25 cellular contexts compared by ENCODE assay signal in genomic region chr7:157801109-157801508, GRCh38.
DNase-seq lines count a peak whose midpoint lies in the region; ATAC-seq, FAIRE-seq and TF ChIP-seq lines count a peak whose summit lies in the region.
"Had no signal": no experiment of that assay in that cellular context is flagged by ENCODE, and none has a peak within 500 bp of the region (broad histone marks: within the 10 kb centered on the region; RNA-seq: fewer than 3 reads in every experiment).

No MANE protein-coding gene starts in this region.

- H3K27ac ChIP-seq in heart right ventricle (no peak overlapping the region), kidney (ENCODE audit: low read depth in 2 of 2, low read length in 2 of 2) (no peak overlapping the region), neuronal stem cell (replicated peaks; ENCODE audit: low read length) (no peak overlapping the region), upper lobe of right lung (no peak overlapping the region), esophagus muscularis mucosa (replicated peaks in 1 of 4) (no peak overlapping the region)
- H3K27ac ChIP-seq: 22Rv1, BLaER1, C4-2B, GM23248 had no signal

- no peak overlapping the region for H3K4me2 ChIP-seq in neuronal stem cell (ENCODE audit: insufficient read depth, low read length, poor library complexity, severe bottlenecking)
- H3K4me2 ChIP-seq: BLaER1 had no signal

- peaks cover 0 to 4% (median 0%) of the 10 kb centered on the region in 7 donors for H3K27me3 ChIP-seq in heart right ventricle
- H3K27me3 ChIP-seq in neuronal stem cell (ENCODE audit: control insufficient read depth in 3 of 3, insufficient read depth in 3 of 3, low read depth in 1 of 3, low read length in 3 of 3): peaks cover 0 to 2% (median 0%) of the 10 kb centered on the region in 3 experiments
- H3K27me3 ChIP-seq in upper lobe of right lung: no peaks in the 10 kb centered on the region
- peaks cover 0 to under 1% (median 0%) of the 10 kb centered on the region in 4 donors for H3K27me3 ChIP-seq in esophagus muscularis mucosa
- H3K27me3 ChIP-seq: BLaER1 had no signal

- H3K18ac ChIP-seq in neuronal stem cell (ENCODE audit: low read length): no peak overlapping the region

- peaks cover 3% of the 10 kb centered on the region for H3K27me3 Mint-ChIP-seq in activated T-cell treated with anti-CD3 and anti-CD28 coated beads, Interleukin-2, amount 50 U/mL, for 24 hours
- H3K27me3 Mint-ChIP-seq: B cell had no signal

- no peak overlapping the region for H3K4me3 Mint-ChIP-seq in activated T-cell treated with anti-CD3 and anti-CD28 coated beads, Interleukin-2, amount 50 U/mL, for 24 hours
- H3K4me3 Mint-ChIP-seq: B cell; CD4-positive, CD25-positive, alpha-beta regulatory T cell; CD8-positive, alpha-beta T cell had no signal

- 94% methylated on average over 21 of the region's 21 CpGs for WGBS in heart right ventricle, 2 donors
- WGBS in neuronal stem cell (ENCODE audit: extremely low coverage in 2 of 2, insufficient read length in 2 of 2, insufficient replicate concordance in 1 of 2), 2 donors: no CpG with 5 or more reads among the region's 21 CpGs
- WGBS in esophagus muscularis mucosa: 69% methylated on average over 20 of the region's 21 CpGs

- no peak overlapping the region for H2AK5ac ChIP-seq in neuronal stem cell (ENCODE audit: low read depth, low read length)

- H2BK15ac ChIP-seq in neuronal stem cell (ENCODE audit: low read length): no peak overlapping the region

- no peaks in the 10 kb centered on the region for H3K79me1 ChIP-seq in neuronal stem cell (ENCODE audit: low read depth, low read length)

- FAIRE-seq in kidney (lab: Jason Lieb, UNC): no peak
- FAIRE-seq: A204.1, G401.6, GM12892, GM19239, H1 had no signal

- TF ChIP-seq CTCF in heart right ventricle (IDR thresholded peaks at IDR 0.05) (no peak), kidney (IDR thresholded peaks at IDR 0.05; ENCODE audit: borderline replicate concordance, extremely low read depth, insufficient read depth) (no peak), upper lobe of right lung (IDR thresholded peaks at IDR 0.05) (no peak), esophagus muscularis mucosa (IDR thresholded peaks at IDR 0.05) (no peak)

- H4K8ac ChIP-seq in neuronal stem cell (ENCODE audit: low read depth, low read length): no peak overlapping the region

- H3K9ac ChIP-seq in kidney (ENCODE audit: low read length in 2 of 2): no peak overlapping the region
- peak overlapping the region; percentile 39 for H3K9ac ChIP-seq in neuronal stem cell (ENCODE audit: low read depth, low read length, poor library complexity)
- H3K9ac ChIP-seq: BLaER1, GM23248 had no signal

- no peak overlapping the region for H2BK12ac ChIP-seq in neuronal stem cell (ENCODE audit: low read length)

- no peak overlapping the region for H3K4ac ChIP-seq in neuronal stem cell (ENCODE audit: low read length)

- H3K4me1 ChIP-seq in heart right ventricle (no peaks in the 10 kb centered on the region), kidney (ENCODE audit: control insufficient read depth in 1 of 2, insufficient read depth in 1 of 2, low read depth in 1 of 2, low read length in 2 of 2) (no peaks in the 10 kb centered on the region), neuronal stem cell (ENCODE audit: control insufficient read depth in 2 of 2, insufficient read depth in 1 of 2, low read depth in 1 of 2, low read length in 2 of 2) (peaks cover 11 to 18% of the 10 kb centered on the region in 2 donors), upper lobe of right lung (no peaks in the 10 kb centered on the region), esophagus muscularis mucosa (no peaks in the 10 kb centered on the region)
- H3K4me1 ChIP-seq: BLaER1, Caco-2 had no signal

- H4K91ac ChIP-seq in neuronal stem cell (ENCODE audit: low read depth, low read length, poor library complexity): no peak overlapping the region

- no peaks in the 10 kb centered on the region for H3K9me3 Mint-ChIP-seq in activated T-cell treated with anti-CD3 and anti-CD28 coated beads, Interleukin-2, amount 50 U/mL, for 24 hours
- H3K9me3 Mint-ChIP-seq: CD4-positive, CD25-positive, alpha-beta regulatory T cell; CD8-positive, alpha-beta T cell had no signal

- H2AFZ ChIP-seq in neuronal stem cell (ENCODE audit: low read length): no peak overlapping the region
- H2AFZ ChIP-seq: GM23248 had no signal

- H3K27ac Mint-ChIP-seq in activated T-cell treated with anti-CD3 and anti-CD28 coated beads, Interleukin-2, amount 50 U/mL, for 24 hours: no peak overlapping the region
- H3K27ac Mint-ChIP-seq: B cell; CD4-positive, CD25-positive, alpha-beta regulatory T cell; CD8-positive, alpha-beta T cell had no signal

- no peak for TF ChIP-seq POLR2A in esophagus muscularis mucosa (IDR thresholded peaks at IDR 0.05; ENCODE audit: low read depth)

- ATAC-seq in Right ventricle myocardium inferior (no peak), heart right ventricle (no peak), upper lobe of right lung (no peak), HG02852 (IDR thresholded peaks at IDR 0.05; ENCODE audit: unreplicated experiment) (no peak)
- ATAC-seq: CD8-positive, alpha-beta T cell; HCT116 had no signal

- H3K4me3 ChIP-seq in heart right ventricle (no peak overlapping the region), kidney (ENCODE audit: low read length in 2 of 2) (no peak overlapping the region), neuronal stem cell (ENCODE audit: low read length in 2 of 2) (no peak overlapping the region), upper lobe of right lung (no peak overlapping the region), esophagus muscularis mucosa (no peak overlapping the region)
- H3K4me3 ChIP-seq: BLaER1, GM23248 had no signal

- no peak overlapping the region for H2BK120ac ChIP-seq in neuronal stem cell (ENCODE audit: low read depth, low read length)

- no peak overlapping the region for H3K23ac ChIP-seq in neuronal stem cell (ENCODE audit: low read depth, low read length, poor library complexity)

- no peak overlapping the region for H2BK5ac ChIP-seq in neuronal stem cell (ENCODE audit: low read length)

- H3K36me3 ChIP-seq in heart right ventricle (no peaks in the 10 kb centered on the region), kidney (ENCODE audit: control insufficient read depth in 1 of 2, insufficient read depth in 2 of 2, low read length in 2 of 2) (no peaks in the 10 kb centered on the region), neuronal stem cell (replicated peaks in 1 of 2; ENCODE audit: control insufficient read depth in 2 of 2, insufficient read depth in 2 of 2, low read length in 2 of 2) (no peaks in the 10 kb centered on the region), upper lobe of right lung (no peaks in the 10 kb centered on the region), esophagus muscularis mucosa (no peaks in the 10 kb centered on the region)
- H3K36me3 ChIP-seq: BLaER1 had no signal

- DNase-seq in Right ventricle myocardium inferior (ENCODE audit: missing footprints): peak; percentile 32
- no peak for DNase-seq in heart right ventricle
- DNase-seq in kidney: peak; percentile 30
- no peak for DNase-seq in neuronal stem cell (ENCODE audit: low spot score)
- peak; percentile 29 for DNase-seq in upper lobe of right lung
- DNase-seq in esophagus muscularis mucosa (ENCODE audit: extremely low spot score): no peak
- DNase-seq in activated T-cell treated with anti-CD3 and anti-CD28 coated beads, Interleukin-2, amount 50 U/mL, for 24 hours: no peak
- DNase-seq: Caco-2; CD4-positive, CD25-positive, alpha-beta regulatory T cell; CD8-positive, alpha-beta T cell; DMS153; DND-41; GM23248; H7 had no signal

- H3K4me1 Mint-ChIP-seq in activated T-cell treated with anti-CD3 and anti-CD28 coated beads, Interleukin-2, amount 50 U/mL, for 24 hours (ENCODE audit: low read depth): no peaks in the 10 kb centered on the region
- H3K4me1 Mint-ChIP-seq: B cell; CD4-positive, CD25-positive, alpha-beta regulatory T cell had no signal

- no peaks in the 10 kb centered on the region for H3K36me3 Mint-ChIP-seq in activated T-cell treated with anti-CD3 and anti-CD28 coated beads, Interleukin-2, amount 50 U/mL, for 24 hours (ENCODE audit: low read depth)
- H3K36me3 Mint-ChIP-seq: CD4-positive, CD25-positive, alpha-beta regulatory T cell; CD8-positive, alpha-beta T cell had no signal

- no peak overlapping the region for H3K14ac ChIP-seq in neuronal stem cell (ENCODE audit: low read length)

- intact Hi-C loops in Right ventricle myocardium inferior (cut with DNase I) (no loop called here), heart right ventricle (cut with DNase I) (loop anchor here in 1 of 10 donors (1.0 kb wide), 1 partner anchor 43 kb away; no protein-coding TSS in a partner anchor), kidney (cut with DNase I) (no loop called here), upper lobe of right lung (cut with DNase I) (no loop called here), esophagus muscularis mucosa (cut with DNase I) (no loop called here)

- no peak for TF ChIP-seq EP300 in esophagus muscularis mucosa (IDR thresholded peaks at IDR 0.05)

- H3K9me3 ChIP-seq in heart right ventricle (peaks cover 0 to 14% (median 0%) of the 10 kb centered on the region in 11 donors), kidney (ENCODE audit: control insufficient read depth in 1 of 2, low read length in 2 of 2) (peaks cover 0 to 2% of the 10 kb centered on the region in 2 donors), neuronal stem cell (replicated peaks in 1 of 2; ENCODE audit: control insufficient read depth in 2 of 2, insufficient read depth in 1 of 2, low read depth in 1 of 2, low read length in 2 of 2) (peaks cover 6 to 12% of the 10 kb centered on the region in 2 donors), upper lobe of right lung (no peaks in the 10 kb centered on the region), esophagus muscularis mucosa (peaks cover 0 to 8% (median 0%) of the 10 kb centered on the region in 4 donors)
- H3K9me3 ChIP-seq: BLaER1, Caco-2 had no signal

Comparison
In these comparisons a context has a peak if more than half of its experiments do, and no peak if none do; other contexts are left out.
1. DNase-seq: peak in Right ventricle myocardium inferior (single experiment), kidney (single experiment) and upper lobe of right lung (single experiment); none in heart right ventricle (0 of 2), neuronal stem cell (single experiment), esophagus muscularis mucosa (single experiment) and activated T-cell treated with anti-CD3 and anti-CD28 coated beads, Interleukin-2, amount 50 U/mL, for 24 hours (single experiment).